ENCODE assay signal across 8 cellular contexts in genomic region chr10:86710987-86711236, GRCh38. TPM values are rescaled to one million over a fixed set of nuclear protein-coding genes. Genes with fewer than 3 reads are reported as not detected.
DNase-seq lines count a peak whose midpoint lies in the region; ATAC-seq and TF ChIP-seq lines count a peak whose summit lies in the region.

No MANE protein-coding gene starts in this region.

- peak; percentile 97; the same call in 1 of the 2 replicates for TF ChIP-seq CTCF in HEK293 (tag by site-specific recombination; IDR thresholded peaks at IDR 0.05)
- peak in 3 of 6 experiments; percentile 53 to 78 (median 71) for TF ChIP-seq CTCF in adrenal gland (IDR thresholded peaks at IDR 0.05)

- POLR2A ChIA-PET in HEK293 (lab: Yijun Ruan, JAX) = interaction anchor here (1.5 to 1.9 kb wide), 3 partner anchors 23 to 47 kb away, joined by 5 to 11 read pairs (median 8); partner anchors contain the start of gene BMPR1A

- peak overlapping the region; percentile 100 for H2AFZ ChIP-seq in ACC112 (ENCODE audit: low read length, unreplicated experiment)

- H3K79me2 ChIP-seq in ACC112 (ENCODE audit: control insufficient read depth, insufficient read depth, low read length, unreplicated experiment) = no peaks in the 10 kb centered on the region

- H3K4me3 ChIP-seq in ACC112 (ENCODE audit: low read depth, low read length) (peak overlapping the region; percentile 96), HEK293 (ENCODE audit: low read depth, low read length) (no peak overlapping the region; the same call in 1 of the 2 replicates), adrenal gland (peak overlapping the region in 1 of 4 donors; percentile 76), mononuclear cell (ENCODE audit: low read length) (peak overlapping the region; percentile 66)

- no peak for TF ChIP-seq POLR2A in adrenal gland (IDR thresholded peaks at IDR 0.05)

- H3K27ac ChIP-seq in ACC112 (ENCODE audit: low read depth, low read length) (peak overlapping the region; percentile 56), HEK293 (ENCODE audit: extremely low read depth, low read depth, low read length) (peak overlapping the region; percentile 99), adrenal gland (peak overlapping the region in 4 of 5 donors; percentile 69 to 93 (median 90))

- H3K36me3 ChIP-seq in ACC112 (ENCODE audit: insufficient read depth, low read length) (no peaks in the 10 kb centered on the region), HEK293 (ENCODE audit: control insufficient read depth in 2 of 2, insufficient read depth in 1 of 2, low read length in 2 of 2) (no peaks in the 10 kb centered on the region), adrenal gland (replicated peaks in 1 of 2) (no peaks in the 10 kb centered on the region)

- CTCF ChIA-PET in HEK293 (lab: Yijun Ruan, JAX) = interaction anchor here (0.6 kb wide), 1 partner anchor 1056 kb away, joined by 3 read pairs; no protein-coding TSS in a partner anchor

- peaks cover 10% of the 10 kb centered on the region for H3K4me1 ChIP-seq in ACC112 (ENCODE audit: control insufficient read depth, insufficient read depth, low read length, unreplicated experiment)
- H3K4me1 ChIP-seq in HEK293 (ENCODE audit: control insufficient read depth, insufficient read depth, low read length) = peaks cover 8% of the 10 kb centered on the region; the same call in 1 of the 2 replicates
- H3K4me1 ChIP-seq in adrenal gland (replicated peaks in 1 of 2) = peaks cover 6 to 11% of the 10 kb centered on the region in 2 donors
- peaks cover 11% of the 10 kb centered on the region for H3K4me1 ChIP-seq in mononuclear cell (ENCODE audit: insufficient read depth, low read length)

- no peak for DNase-seq in adrenal gland
- DNase-seq in effector CD8-positive, alpha-beta T cell (lab: John Stamatoyannopoulos, UW) = no peak
- no peak for DNase-seq in COR-L47 (lab: John Stamatoyannopoulos, UW)
- no peak for DNase-seq in foreskin melanocyte

- WGBS in adrenal gland, 4 donors = 19 to 27% (median 20%) methylated on average over 7 to 11 of the region's 11 CpGs

- no peaks in the 10 kb centered on the region for H3K27me3 ChIP-seq in ACC112 (ENCODE audit: insufficient read depth, low read length)
- H3K27me3 ChIP-seq in adrenal gland = no peaks in the 10 kb centered on the region
- H3K27me3 ChIP-seq in mononuclear cell (ENCODE audit: insufficient read depth, low read length) = no peaks in the 10 kb centered on the region

- H3K9me3 ChIP-seq in HEK293 (ENCODE audit: control insufficient read depth, insufficient read depth, low read depth, low read length) (no peaks in the 10 kb centered on the region), adrenal gland (replicated peaks in 1 of 3) (no peaks in the 10 kb centered on the region), mononuclear cell (ENCODE audit: low read depth, low read length) (no peaks in the 10 kb centered on the region)

- ATAC-seq in HG03521 (IDR thresholded peaks at IDR 0.05; ENCODE audit: unreplicated experiment) = no peak

- intact Hi-C loops in adrenal gland (cut with DNase I) = no loop called here

TF ChIP-seq in HEK293, 187 proteins besides CTCF, POLR2A, EP300 and RAD21 (continues in another document):
- TF ChIP-seq ZBTB10 (tag by site-specific recombination; IDR thresholded peaks at IDR 0.05) (0 out of 2 replicates have a peak, but pooled peaks have one; percentile 68), ZNF670 (tag by site-specific recombination; IDR thresholded peaks at IDR 0.05; ENCODE audit: low read depth) (no peak), ZNF518A (tag by site-specific recombination; conservative IDR thresholded peaks at IDR 0.05; ENCODE audit: low read depth) (peak; percentile 72), GLI4 (tag by site-specific recombination; IDR thresholded peaks at IDR 0.05) (no peak), HIC1 (tag by site-specific recombination; IDR thresholded peaks at IDR 0.05) (peak; percentile 77; the same call in 1 of the 2 replicates), ZNF501 (tag by site-specific recombination; IDR thresholded peaks at IDR 0.05) (peak; percentile 38; the same call in 1 of the 2 replicates), ZNF600 (tag by site-specific recombination; IDR thresholded peaks at IDR 0.05) (peak; percentile 70), ZFP37 (tag by site-specific recombination; IDR thresholded peaks at IDR 0.05) (peak; percentile 34; the same call in 1 of the 2 replicates), ZNF366 (tag by site-specific recombination; conservative IDR thresholded peaks at IDR 0.05) (peak; percentile 30; the same call in 1 of the 2 replicates), ZNF335 (tag by site-specific recombination; conservative IDR thresholded peaks at IDR 0.05) (peak; percentile 89), ZNF629 (tag by site-specific recombination; IDR thresholded peaks at IDR 0.05) (0 out of 2 replicates have a peak, but pooled peaks have one; percentile 34)

RNA-seq across cellular contexts. Expression of gene LDB3, which starts 42.6 kb away (rescaled TPM):
- total RNA-seq in adrenal gland = under 1 TPM; 0.14 to 0.57 (median 0.26) TPM
- 1 to 10 TPM in 2 of 3 donors, under 1 TPM in 1; 0.40 to 2.7 (median 1.9) TPM for polyA plus RNA-seq in adrenal gland
- total RNA-seq in mononuclear cell = not detected

RNA-seq across cellular contexts. Expression of gene BMPR1A, which starts 45.5 kb away (rescaled TPM):
- total RNA-seq in adrenal gland (10 to 100 TPM; 21.2 to 45.3 (median 31.5) TPM), mononuclear cell (3.3 TPM)
- 10 to 100 TPM in 1 of 3 donors, 1 to 10 TPM in 2; 4.4 to 22.3 (median 4.4) TPM for polyA plus RNA-seq in adrenal gland

RNA-seq across cellular contexts. Expression of gene OPN4, which starts 56.6 kb away (rescaled TPM):
- under 1 TPM in 2 of 8 donors, not detected in 6; 0.28 to 0.45 TPM for total RNA-seq in adrenal gland
- under 1 TPM in 2 of 3 donors, not detected in 1; 0.29 to 0.30 TPM for polyA plus RNA-seq in adrenal gland
- total RNA-seq in mononuclear cell = not detected
